15 cellular contexts compared by ENCODE assay signal in genomic region chrX:13764284-13764683, GRCh38. TPM values are rescaled to one million over a fixed set of nuclear protein-coding genes. Genes with fewer than 3 reads are reported as not detected.
A peak's percentile ranks its signal among the peaks of the same experiment; 100 is the strongest.
DNase-seq lines count a peak whose midpoint lies in the region; ATAC-seq, FAIRE-seq and TF ChIP-seq lines count a peak whose summit lies in the region.
"Had no signal": no experiment of that assay in that cellular context is flagged by ENCODE, and none has a peak within 500 bp of the region (broad histone marks: within the 10 kb centered on the region; RNA-seq: fewer than 3 reads in every experiment).

No MANE protein-coding gene starts in this region.

- H3K36me3 Mint-ChIP-seq in glutamatergic neuron (ENCODE audit: unreplicated experiment): no peaks in the 10 kb centered on the region
- peaks cover 27% of the 10 kb centered on the region for H3K36me3 Mint-ChIP-seq in natural killer cell

- peaks cover 0 to 24% of the 10 kb centered on the region in 2 donors for H3K36me3 ChIP-seq in gastrocnemius medialis
- peaks cover 22 to 90% of the 10 kb centered on the region in 2 experiments for H3K36me3 ChIP-seq in mesenchymal stem cell (ENCODE audit: control insufficient read depth in 1 of 2, insufficient read depth in 2 of 2, low read depth in 1 of 2, low read length in 2 of 2)

- H3K27ac Mint-ChIP-seq in glutamatergic neuron (ENCODE audit: unreplicated experiment) (peak overlapping the region; percentile 89), natural killer cell (peak overlapping the region in 1 of 2 donors; percentile 31)
- H3K27ac Mint-ChIP-seq: CD4-positive, CD25-positive, alpha-beta regulatory T cell had no signal

- H3K27me3 ChIP-seq in gastrocnemius medialis: no peaks in the 10 kb centered on the region
- H3K27me3 ChIP-seq in mesenchymal stem cell (ENCODE audit: control insufficient read depth in 1 of 2, insufficient read depth in 1 of 2, low read length in 2 of 2): peaks cover 0 to 7% of the 10 kb centered on the region in 2 experiments

- no peak overlapping the region for H3K23ac ChIP-seq in mesenchymal stem cell (ENCODE audit: low read length in 2 of 2)

- H2BK120ac ChIP-seq in mesenchymal stem cell (ENCODE audit: low read depth, low read length): no peak overlapping the region

- TF ChIP-seq CTCF in glutamatergic neuron (IDR thresholded peaks at IDR 0.05; ENCODE audit: partially characterized antibody, unreplicated experiment): no peak
- no peak for TF ChIP-seq CTCF in gastrocnemius medialis (IDR thresholded peaks at IDR 0.05 in 4 of 5, conservative IDR thresholded peaks at IDR 0.05 in 1 of 5)
- no peak for TF ChIP-seq CTCF in natural killer cell (IDR thresholded peaks at IDR 0.05)

- TF ChIP-seq POLR2A in GM12891 (IDR thresholded peaks at IDR 0.05; ENCODE audit: low read depth, low read length): no peak
- no peak for TF ChIP-seq POLR2A in gastrocnemius medialis (IDR thresholded peaks at IDR 0.05)

- H3K4me1 Mint-ChIP-seq in glutamatergic neuron (ENCODE audit: low read depth, unreplicated experiment) (peaks cover 26% of the 10 kb centered on the region), natural killer cell (peaks cover 1 to 10% of the 10 kb centered on the region in 2 donors)

- peaks cover 3% of the 10 kb centered on the region for H3K27me3 Mint-ChIP-seq in glutamatergic neuron (ENCODE audit: unreplicated experiment)
- H3K27me3 Mint-ChIP-seq in natural killer cell (ENCODE audit: low read depth in 2 of 2): no peaks in the 10 kb centered on the region
- H3K27me3 Mint-ChIP-seq: CD4-positive, CD25-positive, alpha-beta regulatory T cell had no signal

- 75% methylated on average over 6 of the region's 7 CpGs for WGBS in mesenchymal stem cell

- no peak for ATAC-seq in gastrocnemius medialis
- no peak for ATAC-seq in GM21529 (IDR thresholded peaks at IDR 0.05; ENCODE audit: unreplicated experiment)
- ATAC-seq in natural killer cell: no peak
- ATAC-seq in HG02571 (IDR thresholded peaks at IDR 0.05; ENCODE audit: unreplicated experiment): no peak

- H3K9me3 ChIP-seq in gastrocnemius medialis (no peaks in the 10 kb centered on the region), mesenchymal stem cell (ENCODE audit: control insufficient read depth, low read length) (no peaks in the 10 kb centered on the region)

- H3K4me3 Mint-ChIP-seq in glutamatergic neuron (ENCODE audit: unreplicated experiment) (no peak overlapping the region), natural killer cell (no peak overlapping the region)
- H3K4me3 Mint-ChIP-seq: CD4-positive, CD25-positive, alpha-beta regulatory T cell had no signal

- H3K9ac ChIP-seq in mesenchymal stem cell (ENCODE audit: low read length): no peak overlapping the region

- no peak overlapping the region for H3K4ac ChIP-seq in mesenchymal stem cell (ENCODE audit: low read depth in 1 of 2, low read length in 2 of 2)

- no peak overlapping the region for H4K8ac ChIP-seq in mesenchymal stem cell (ENCODE audit: low read length)

- H3K4me3 ChIP-seq in gastrocnemius medialis (no peak overlapping the region), mesenchymal stem cell (ENCODE audit: insufficient read depth in 1 of 2, low read depth in 1 of 2, low read length in 2 of 2) (no peak overlapping the region)

- no peak overlapping the region for H3K4me2 ChIP-seq in mesenchymal stem cell (ENCODE audit: low read length, poor library complexity, severe bottlenecking)

- H2AFZ ChIP-seq in mesenchymal stem cell (ENCODE audit: low read depth, low read length): no peak overlapping the region

- H2BK15ac ChIP-seq in mesenchymal stem cell (ENCODE audit: low read depth, poor library complexity, severe bottlenecking): no peak overlapping the region

- intact Hi-C loops in gastrocnemius medialis (cut with DNase I; ENCODE audit: low total_unique reads): no loop called here
- intact Hi-C loops in natural killer cell (cut with micrococcal nuclease): no loop called here

- no peak overlapping the region for H2BK12ac ChIP-seq in mesenchymal stem cell (ENCODE audit: low read length in 2 of 2)

- H3K9me3 Mint-ChIP-seq in glutamatergic neuron (ENCODE audit: unreplicated experiment) (peaks cover 7% of the 10 kb centered on the region), natural killer cell (no peaks in the 10 kb centered on the region)

- no peak for FAIRE-seq in GM12891 (lab: Jason Lieb, UNC)
- FAIRE-seq: GM18507 had no signal

- DNase-seq in GM12891 (ENCODE audit: insufficient read length, low spot score): no peak
- DNase-seq in OCI-M1 (lab: John Stamatoyannopoulos, UW): peak; percentile 37
- DNase-seq in glutamatergic neuron: no peak
- DNase-seq in gastrocnemius medialis: no peak
- DNase-seq in mesenchymal stem cell: no peak
- DNase-seq in natural killer cell: no peak
- DNase-seq: CD4-positive, CD25-positive, alpha-beta regulatory T cell; GDM1; NCI-H2029 treated with DMSO at 0.1 percent for 48 hours; stimulated activated CD4-positive, alpha-beta T cell treated with anti-CD3 and anti-CD28 coated beads, Interleukin-4, amount 100 ng/mL, for 4 hours; stimulated activated naive CD4-positive, alpha-beta T cell treated with Interleukin-2 at 50 U/mL for 16 hours had no signal

- no peak overlapping the region for H4K91ac ChIP-seq in mesenchymal stem cell (ENCODE audit: low read length)

- H3K27ac ChIP-seq in gastrocnemius medialis (peak overlapping the region; percentile 18 to 66 (median 61)), mesenchymal stem cell (ENCODE audit: low read length, poor library complexity, severe bottlenecking) (no peak overlapping the region)

- no peak overlapping the region for H2AK5ac ChIP-seq in mesenchymal stem cell (ENCODE audit: low read length, severe bottlenecking)

- H3K4me1 ChIP-seq in gastrocnemius medialis (no peaks in the 10 kb centered on the region), mesenchymal stem cell (ENCODE audit: control insufficient read depth, insufficient read depth, low read depth, low read length) (no peaks in the 10 kb centered on the region)

- H3K79me1 ChIP-seq in mesenchymal stem cell (replicated peaks; ENCODE audit: low read length, poor library complexity, severe bottlenecking): no peaks in the 10 kb centered on the region

- in situ Hi-C loops in gastrocnemius medialis (cut with MboI; ENCODE audit: low sequenced_read_pairs in 4 of 4): loop anchor here in 2 of 4 donors (10.0 kb wide), 2 partner anchors 261 to 271 kb away; partner anchors contain the start of gene GEMIN8 (in 1 of the 2)

- H3K18ac ChIP-seq in mesenchymal stem cell (ENCODE audit: low read depth in 1 of 2, low read length in 2 of 2): no peak overlapping the region

- no peak overlapping the region for H2BK5ac ChIP-seq in mesenchymal stem cell (ENCODE audit: low read depth, low read length, poor library complexity, severe bottlenecking)

- H3K14ac ChIP-seq in mesenchymal stem cell (ENCODE audit: low read length in 2 of 2): no peak overlapping the region

TF ChIP-seq in GM12891, 5 proteins besides CTCF, POLR2A, EP300 and RAD21:
- TF ChIP-seq POU2F2 (IDR thresholded peaks at IDR 0.05; ENCODE audit: low read depth, low read length) (no peak), SPI1 (IDR thresholded peaks at IDR 0.05; ENCODE audit: low read depth, low read length) (peak; percentile 85)
TF ChIP-seq in GM12891: peak in this region for 1.

RNA-seq across cellular contexts. Expression of gene OFD1, which starts 29.7 kb away (rescaled TPM):
- 15.8 TPM for polyA plus RNA-seq in GM12891 (2012; ENCODE audit: low read depth, missing spikeins)
- total RNA-seq in glutamatergic neuron (ENCODE audit: unreplicated experiment) (28.5 TPM), gastrocnemius medialis (1 to 10 TPM; 2.8 to 8.0 (median 7.0) TPM), natural killer cell (10 to 100 TPM; 62.8 to 77.6 (median 74.9) TPM)
- 9.2 TPM for polyA plus RNA-seq in mesenchymal stem cell (2013, experiment 1 of 2)
- polyA plus RNA-seq in mesenchymal stem cell (2013, experiment 2 of 2): 7.8 TPM

RNA-seq across cellular contexts. Expression of gene TRAPPC2, which starts 29.9 kb away (rescaled TPM):
- 7.8 TPM for polyA plus RNA-seq in GM12891 (2012; ENCODE audit: low read depth, missing spikeins)
- 25.8 TPM for total RNA-seq in glutamatergic neuron (ENCODE audit: unreplicated experiment)
- total RNA-seq in gastrocnemius medialis: 1 to 10 TPM; 1.4 to 4.3 (median 2.9) TPM
- polyA plus RNA-seq in mesenchymal stem cell (2013, experiment 1 of 2): 6.8 TPM
- polyA plus RNA-seq in mesenchymal stem cell (2013, experiment 2 of 2): 8.0 TPM
- total RNA-seq in natural killer cell: 10 to 100 TPM; 24.2 to 63.3 (median 42.4) TPM

RNA-seq across cellular contexts. Expression of gene GPM6B, which starts 52.6 kb away (rescaled TPM):
- polyA plus RNA-seq in GM12891 (2012; ENCODE audit: low read depth, missing spikeins): 0.30 TPM
- total RNA-seq in glutamatergic neuron (ENCODE audit: unreplicated experiment) (516 TPM), gastrocnemius medialis (1 to 10 TPM; 3.1 to 6.5 (median 3.6) TPM), natural killer cell (not detected)
- polyA plus RNA-seq in mesenchymal stem cell (2013, experiment 1 of 2): 0.29 TPM
- 0.37 TPM for polyA plus RNA-seq in mesenchymal stem cell (2013, experiment 2 of 2)
- total RNA-seq: CD4-positive, CD25-positive, alpha-beta regulatory T cell; T-helper 1 cell treated with Interleukin-12 subunit alpha and Interleukin-12 subunit beta and Interleukin-4 antibody, amounts not matched to agents 30 ng/mL and 1 ng/mL, for 36 hours had no signal

Comparison
In these comparisons a context has a peak if more than half of its experiments do, and no peak if none do; other contexts are left out.
1. RNA of gene GPM6B, which starts 52.6 kb away (total RNA-seq): 516 TPM in glutamatergic neuron (single experiment); 3.1 to 6.5 TPM in gastrocnemius medialis and not detected in natural killer cell; every median in the first group is over 10 times any median in the second.